In genomic region chr6:119347466-119348307, GRCh38 we compare ENCODE assay signal across 8 cellular contexts. TPM values are rescaled to one million over a fixed set of nuclear protein-coding genes. Genes with fewer than 3 reads are reported as not detected.
DNase-seq lines count a peak whose midpoint lies in the region; ATAC-seq and TF ChIP-seq lines count a peak whose summit lies in the region.

No MANE protein-coding gene starts in this region.

- H3K27ac Mint-ChIP-seq in activated CD4-positive, alpha-beta T cell treated with anti-CD3 and anti-CD28 coated beads for 36 hours: peak overlapping the region; percentile 80
- peak overlapping the region; percentile 85 for H3K27ac Mint-ChIP-seq in activated T-helper 17 cell treated with anti-CD3 and anti-CD28 coated beads, Interleukin-2, amount 50 U/mL, for 72 hours
- peak overlapping the region; percentile 85 for H3K27ac Mint-ChIP-seq in progenitor cell of endocrine pancreas

- peak overlapping the region; percentile 76 for H3K4me3 ChIP-seq in cardiac muscle cell

- POLR2A ChIA-PET in activated CD4-positive, alpha-beta T cell treated with anti-CD3 and anti-CD28 coated beads for 36 hours (lab: Charles Lee): interaction anchor here (1.9 kb wide), 1 partner anchor 33 kb away, joined by 11 read pairs; no protein-coding TSS in a partner anchor

- no peaks in the 10 kb centered on the region for H3K9me3 ChIP-seq in cardiac muscle cell (ENCODE audit: low read depth)

- H3K36me3 Mint-ChIP-seq in activated CD4-positive, alpha-beta T cell treated with anti-CD3 and anti-CD28 coated beads for 36 hours (ENCODE audit: low read depth): peaks cover 21% of the 10 kb centered on the region
- H3K36me3 Mint-ChIP-seq in activated T-helper 17 cell treated with anti-CD3 and anti-CD28 coated beads, Interleukin-2, amount 50 U/mL, for 72 hours (ENCODE audit: low read depth): peaks cover 51% of the 10 kb centered on the region
- no peaks in the 10 kb centered on the region for H3K36me3 Mint-ChIP-seq in progenitor cell of endocrine pancreas (ENCODE audit: insufficient read depth)

- H3K4me3 Mint-ChIP-seq in activated CD4-positive, alpha-beta T cell treated with anti-CD3 and anti-CD28 coated beads for 36 hours: peak overlapping the region; percentile 84
- peak overlapping the region; percentile 89 for H3K4me3 Mint-ChIP-seq in activated T-helper 17 cell treated with anti-CD3 and anti-CD28 coated beads, Interleukin-2, amount 50 U/mL, for 72 hours
- H3K4me3 Mint-ChIP-seq in progenitor cell of endocrine pancreas (ENCODE audit: low read depth): peak overlapping the region; percentile 81

- intact Hi-C loops in activated CD4-positive, alpha-beta T cell treated with anti-CD3 and anti-CD28 coated beads for 36 hours (cut with DNase I, micrococcal nuclease): loop anchor here (2.0 to 10.0 kb wide), 9 partner anchors 200 to 1670 kb away; partner anchors contain the start of genes CEP85L (in 2 of the 2), ASF1A (in 1 of the 2), FAM184A (in 1 of the 2) and MCM9 (in 1 of the 2)

- ATAC-seq in activated CD4-positive, alpha-beta T cell treated with anti-CD3 and anti-CD28 coated beads for 36 hours: no peak
- ATAC-seq in HG02610 (IDR thresholded peaks at IDR 0.05; ENCODE audit: unreplicated experiment): peak; percentile 34
- peak; percentile 22 for ATAC-seq in activated T-helper 17 cell treated with anti-CD3 and anti-CD28 coated beads, Interleukin-2, amount 50 U/mL, for 72 hours (replicated peaks)

- H3K36me3 ChIP-seq in cardiac muscle cell: no peaks in the 10 kb centered on the region

- no peak for TF ChIP-seq CTCF in cardiac muscle cell (IDR thresholded peaks at IDR 0.05; ENCODE audit: low read depth, low read length)
- no peak for TF ChIP-seq CTCF in progenitor cell of endocrine pancreas (IDR thresholded peaks at IDR 0.05; ENCODE audit: unreplicated experiment)

- no peaks in the 10 kb centered on the region for H3K27me3 Mint-ChIP-seq in activated CD4-positive, alpha-beta T cell treated with anti-CD3 and anti-CD28 coated beads for 36 hours
- no peaks in the 10 kb centered on the region for H3K27me3 Mint-ChIP-seq in activated T-helper 17 cell treated with anti-CD3 and anti-CD28 coated beads, Interleukin-2, amount 50 U/mL, for 72 hours
- peaks cover 4% of the 10 kb centered on the region for H3K27me3 Mint-ChIP-seq in progenitor cell of endocrine pancreas

- peaks cover 50% of the 10 kb centered on the region for H3K4me1 Mint-ChIP-seq in activated CD4-positive, alpha-beta T cell treated with anti-CD3 and anti-CD28 coated beads for 36 hours
- peaks cover 31% of the 10 kb centered on the region for H3K4me1 Mint-ChIP-seq in activated T-helper 17 cell treated with anti-CD3 and anti-CD28 coated beads, Interleukin-2, amount 50 U/mL, for 72 hours
- H3K4me1 Mint-ChIP-seq in progenitor cell of endocrine pancreas (ENCODE audit: low read depth): peaks cover 17% of the 10 kb centered on the region

- H3K27ac ChIP-seq in cardiac muscle cell: no peak overlapping the region

- peaks cover 19% of the 10 kb centered on the region for H3K4me1 ChIP-seq in cardiac muscle cell (ENCODE audit: low read depth)

- DNase-seq in activated CD4-positive, alpha-beta T cell treated with anti-CD3 and anti-CD28 coated beads for 36 hours: peak; percentile 54
- no peak for DNase-seq in activated CD4-positive, alpha-beta T cell treated with anti-CD3 and anti-CD28 coated beads, Interleukin-2, amount 50 U/mL, for 1 hour
- peak; percentile 69 for DNase-seq in NCI-H2029 (lab: John Stamatoyannopoulos, UW)
- DNase-seq in cardiac muscle cell (ENCODE audit: low read depth in 1 of 2, low spot score in 1 of 2): no peak
- no peak for DNase-seq in progenitor cell of endocrine pancreas (ENCODE audit: low spot score, unreplicated experiment)
- no peak for DNase-seq in RKO (ENCODE audit: low spot score)

- H3K9me3 Mint-ChIP-seq in activated CD4-positive, alpha-beta T cell treated with anti-CD3 and anti-CD28 coated beads for 36 hours (ENCODE audit: low read depth): no peaks in the 10 kb centered on the region
- H3K9me3 Mint-ChIP-seq in activated T-helper 17 cell treated with anti-CD3 and anti-CD28 coated beads, Interleukin-2, amount 50 U/mL, for 72 hours: no peaks in the 10 kb centered on the region
- no peaks in the 10 kb centered on the region for H3K9me3 Mint-ChIP-seq in progenitor cell of endocrine pancreas (ENCODE audit: low read depth)

- CTCF ChIA-PET in activated CD4-positive, alpha-beta T cell treated with anti-CD3 and anti-CD28 coated beads for 36 hours (lab: Charles Lee): interaction anchor here (0.9 to 2.3 kb wide), 9 partner anchors 9 to 218 kb away, joined by 3 to 10 read pairs (median 4); no protein-coding TSS in a partner anchor

- H3K27me3 ChIP-seq in cardiac muscle cell: no peaks in the 10 kb centered on the region

RNA-seq across cellular contexts. Expression of gene MAN1A1, which starts 1.9 kb away (rescaled TPM):
- 10 to 100 TPM; 15.3 to 18.4 TPM for total RNA-seq in activated CD4-positive, alpha-beta T cell treated with anti-CD3 and anti-CD28 coated beads for 36 hours
- total RNA-seq in activated T-helper 17 cell treated with anti-CD3 and anti-CD28 coated beads, Interleukin-2, amount 50 U/mL, for 72 hours: 10 to 100 TPM; 19.1 to 23.6 TPM
- total RNA-seq in cardiac muscle cell: 30.0 and 34.8 TPM in 2 replicates
- 19.2 and 21.5 TPM in 2 replicates for polyA plus RNA-seq in cardiac muscle cell
- 27.6 and 29.3 TPM in 2 replicates for total RNA-seq in progenitor cell of endocrine pancreas

Comparison
In these comparisons a context has a peak if more than half of its experiments do, and no peak if none do; other contexts are left out.
1. DNase-seq: peak in activated CD4-positive, alpha-beta T cell treated with anti-CD3 and anti-CD28 coated beads for 36 hours (single experiment) and NCI-H2029 (single experiment); none in activated CD4-positive, alpha-beta T cell treated with anti-CD3 and anti-CD28 coated beads, Interleukin-2, amount 50 U/mL, for 1 hour (single experiment), cardiac muscle cell (0 of 2), progenitor cell of endocrine pancreas (single experiment) and RKO (single experiment).
2. Peak in every context shown above with its lines, with median percentiles within 50 percentile points of each other: H3K27ac Mint-ChIP-seq and H3K4me3 Mint-ChIP-seq.